Comparison of ENCODE assay signal across 28 cellular contexts in genomic region chr3:107224001-107224596, GRCh38.
"Had no signal": no experiment of that assay in that cellular context is flagged by ENCODE, and none has a peak within 500 bp of the region (broad histone marks: within the 10 kb centered on the region; RNA-seq: fewer than 3 reads in every experiment).

No MANE protein-coding gene starts in this region.

- H3K36me3 ChIP-seq: SJCRH30 had no signal

- ATAC-seq: activated CD8-positive, alpha-beta memory T cell treated with anti-CD3 and anti-CD28 coated beads, Interleukin-2, amount 10 ng/mL, durations not matched to agents 7 days and 5 days; Panc1; T-helper 17 cell had no signal

- H3K27ac ChIP-seq: SJCRH30 had no signal

- DNase-seq: activated B cell treated with CpG ODN at 0.5 μM for 24 hours; activated CD4-positive, alpha-beta T cell treated with anti-CD3 and anti-CD28 coated beads for 1 hour; activated CD4-positive, alpha-beta T cell treated with anti-CD3 and anti-CD28 coated beads, Interleukin-2, amount 10 ng/mL, durations not matched to agents 24 days and 14 days; activated CD4-positive, alpha-beta T cell treated with anti-CD3 and anti-CD28 coated beads, Interleukin-2, amount 50 U/mL, for 48 hours; activated CD8-positive, alpha-beta memory T cell treated with anti-CD3 and anti-CD28 coated beads, Interleukin-2, amount 10 ng/mL, durations not matched to agents 7 days and 5 days; activated effector memory CD4-positive, alpha-beta T cell treated with Interleukin-2 at 50 U/mL for 16 hours; activated naive CD4-positive, alpha-beta T cell; activated T-cell treated with anti-CD3 and anti-CD28 coated beads, Interleukin-2, amount 50 U/mL, for 24 hours; aorta; central memory CD4-positive, alpha-beta T cell; KG1; MV-4-11; NCI-H1092 treated with DMSO at 0.1 percent for 48 hours; NCI-H146; NCI-H187 treated with DMSO at 0.1 percent for 48 hours; NCI-H2081 treated with DMSO at 0.1 percent for 48 hours; NCI-H2227 treated with DMSO at 0.1 percent for 48 hours; NCI-H446 treated with DMSO at 0.1 percent for 48 hours; NCI-H526; NCI-H774; NK-92 treated with Interleukin-12 subunit alpha and Interleukin-12 subunit beta, amount 100 ng/mL, for 24 hours; OCI-M1; Right ventricle myocardium superior; RPMI8226; SJCRH30; T-helper 17 cell; T1000 had no signal

- H3K27me3 ChIP-seq: SJCRH30 had no signal

- H3K9me3 ChIP-seq: SJCRH30 had no signal

- H3K4me3 ChIP-seq: SJCRH30 had no signal
